21 cellular contexts compared by ENCODE assay signal in the genomic region with DNA sequence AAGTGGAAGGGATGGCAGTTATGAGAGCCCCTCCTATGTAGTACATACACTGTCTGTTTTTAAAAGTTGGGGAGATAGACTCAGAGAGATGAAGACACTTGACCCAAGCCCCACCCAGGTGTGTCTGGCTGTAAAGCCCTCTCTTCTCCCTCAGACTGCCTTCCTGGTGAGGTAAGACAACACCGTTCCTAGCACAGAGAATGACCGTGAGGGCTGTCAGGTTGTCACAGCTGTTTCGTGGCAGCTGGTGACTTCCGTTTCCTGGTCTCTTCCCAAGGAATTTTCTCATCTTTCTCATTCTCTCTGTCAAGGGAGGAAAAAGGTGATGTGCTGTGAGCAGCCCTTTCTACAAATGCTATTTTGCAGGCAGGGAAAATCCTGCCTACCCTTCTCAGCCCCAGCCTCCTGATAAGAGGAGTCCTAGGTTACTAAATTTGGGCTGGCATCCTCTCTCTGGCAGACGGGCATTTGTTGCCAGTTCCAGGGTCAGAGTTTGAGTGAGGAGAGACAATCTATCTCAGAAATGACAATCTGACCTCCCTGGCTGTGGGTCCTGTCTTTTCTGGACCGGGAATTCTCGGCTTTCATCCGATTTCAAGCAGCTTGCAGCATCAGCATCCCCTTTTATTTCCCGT.
"Had no signal": no experiment of that assay in that cellular context is flagged by ENCODE, and none has a peak within 500 bp of the region (broad histone marks: within the 10 kb centered on the region; RNA-seq: fewer than 3 reads in every experiment).

No MANE protein-coding gene starts in this region.

- ATAC-seq: activated CD4-positive, alpha-beta T cell treated with anti-CD3 and anti-CD28 coated beads for 36 hours; activated T-cell treated with anti-CD3 and anti-CD28 coated beads, Interleukin-2, amount 50 U/mL, for 4 hours; gastroesophageal sphincter; left lung; natural killer cell had no signal

- DNase-seq: activated B cell treated with CpG ODN at 0.5 μM for 24 hours; activated CD4-positive, alpha-beta T cell treated with anti-CD3 and anti-CD28 coated beads for 36 hours; activated CD4-positive, alpha-beta T cell treated with anti-CD3 and anti-CD28 coated beads, Interleukin-2, amount 50 U/mL, for 4 hours; activated CD8-positive, alpha-beta memory T cell treated with anti-CD3 and anti-CD28 coated beads, Interleukin-2, amount 50 U/mL, for 48 hours; activated naive CD4-positive, alpha-beta T cell treated with Interleukin-2 at 50 U/mL for 16 hours; activated naive CD8-positive, alpha-beta T cell treated with anti-CD3 and anti-CD28 coated beads, Interleukin-2, amount 10 ng/mL, durations not matched to agents 7 days and 5 days; activated T-cell treated with anti-CD3 and anti-CD28 coated beads, Interleukin-2, amount 50 U/mL, for 4 hours; amygdala; kidney; left lung; mammary epithelial cell; natural killer cell; retina; spleen; stimulated activated CD4-positive, alpha-beta T cell treated with anti-CD3 and anti-CD28 coated beads, Interleukin-4, amount 100 ng/mL, for 1 hour; stimulated activated naive CD4-positive, alpha-beta T cell; testis; trophoblast cell; uterus had no signal

- H3K9me3 ChIP-seq: gastroesophageal sphincter, left lung, spleen, testis, uterus had no signal

- H3K4me3 ChIP-seq: gastroesophageal sphincter, left lung, spleen, testis, uterus had no signal

- H3K27me3 ChIP-seq: gastroesophageal sphincter, testis, uterus had no signal

- H3K36me3 ChIP-seq: left lung, spleen, uterus had no signal

- H3K27ac ChIP-seq: epithelial cell of prostate, gastroesophageal sphincter, left lung, spleen, testis, uterus had no signal

- H3K4me1 ChIP-seq: left lung, spleen, testis, uterus had no signal
